1 cellular context compared by ENCODE assay signal in genomic region chr1:25620211-25620610, GRCh38.
TF ChIP-seq lines count a peak whose summit lies in the region.

No MANE protein-coding gene starts in this region.

TF ChIP-seq in HepG2, 621 proteins besides CTCF, POLR2A, EP300 and RAD21:
- TF ChIP-seq TCF7 (IDR thresholded peaks at IDR 0.05; ENCODE audit: low read depth), result no peak
- TF ChIP-seq ZMAT3 (CRISPR knock-in tag; conservative IDR thresholded peaks at IDR 0.05), result no peak
- no peak for TF ChIP-seq NAIF1 (CRISPR knock-in tag; IDR thresholded peaks at IDR 0.05; ENCODE audit: borderline replicate concordance)
- no peak for TF ChIP-seq ZNF512 (CRISPR knock-in tag; IDR thresholded peaks at IDR 0.05)
- TF ChIP-seq ARID5B (CRISPR knock-in tag; IDR thresholded peaks at IDR 0.05), result no peak
- TF ChIP-seq ZNF274 (CRISPR knock-in tag; IDR thresholded peaks at IDR 0.05), result no peak
- no peak for TF ChIP-seq FOSL1 (CRISPR knock-in tag; IDR thresholded peaks at IDR 0.05; ENCODE audit: borderline replicate concordance)
- no peak for TF ChIP-seq JUNB (CRISPR knock-in tag; IDR thresholded peaks at IDR 0.05; ENCODE audit: borderline replicate concordance)
- TF ChIP-seq ZNF780A (CRISPR knock-in tag; IDR thresholded peaks at IDR 0.05), result no peak
- no peak for TF ChIP-seq PPARG (CRISPR knock-in tag; conservative IDR thresholded peaks at IDR 0.05)
- no peak for TF ChIP-seq POGK (CRISPR knock-in tag; conservative IDR thresholded peaks at IDR 0.05)
- no peak for TF ChIP-seq TFAP4 (IDR thresholded peaks at IDR 0.05; ENCODE audit: borderline replicate concordance, low read depth)
- no peak for TF ChIP-seq CEBPG (CRISPR knock-in tag; IDR thresholded peaks at IDR 0.05)
- no peak for TF ChIP-seq ETS1 (CRISPR knock-in tag; IDR thresholded peaks at IDR 0.05)
- no peak for TF ChIP-seq ZNF503 (CRISPR knock-in tag; IDR thresholded peaks at IDR 0.05)
- no peak for TF ChIP-seq FOXM1 (CRISPR knock-in tag; IDR thresholded peaks at IDR 0.05)
- no peak for TF ChIP-seq ATF2 (CRISPR knock-in tag; IDR thresholded peaks at IDR 0.05)
- no peak for TF ChIP-seq RNF2 (conservative IDR thresholded peaks at IDR 0.05; ENCODE audit: low read depth)
- no peak for TF ChIP-seq ZFP82 (CRISPR knock-in tag; IDR thresholded peaks at IDR 0.05; ENCODE audit: borderline replicate concordance)
- no peak for TF ChIP-seq THAP8 (CRISPR knock-in tag; IDR thresholded peaks at IDR 0.05; ENCODE audit: borderline replicate concordance)
